ENCODE assay signal across 20 cellular contexts in the genomic region with DNA sequence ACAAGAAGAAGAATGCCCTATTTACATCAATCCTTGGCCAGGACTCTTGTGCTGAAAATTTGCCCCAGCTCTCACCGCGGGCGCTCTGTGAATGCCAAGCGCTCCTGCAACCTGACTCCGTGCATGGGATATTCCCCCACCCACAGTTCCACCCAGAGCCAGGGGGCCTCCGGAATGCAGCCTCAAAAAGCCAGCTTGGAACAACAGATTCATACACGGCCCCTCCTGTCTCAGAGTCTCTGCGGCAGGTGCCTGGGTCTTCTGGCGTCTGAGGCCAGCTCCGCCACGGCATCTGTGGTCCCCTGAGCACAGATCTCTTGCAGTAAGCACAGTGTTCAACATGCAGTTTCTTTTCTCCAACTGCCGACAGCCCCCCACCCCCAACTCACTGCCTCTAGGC.
"Had no signal": no experiment of that assay in that cellular context is flagged by ENCODE, and none has a peak within 500 bp of the region (broad histone marks: within the 10 kb centered on the region; RNA-seq: fewer than 3 reads in every experiment).

No MANE protein-coding gene starts in this region.

- H3K4me3 Mint-ChIP-seq: activated CD4-positive, alpha-beta T cell treated with anti-CD3 and anti-CD28 coated beads, Interleukin-2, amount 10 ng/mL, durations not matched to agents 24 days and 14 days; activated CD8-positive, alpha-beta T cell treated with anti-CD3 and anti-CD28 coated beads for 36 hours; activated naive CD8-positive, alpha-beta T cell treated with anti-CD3 and anti-CD28 coated beads, Interleukin-2, amount 10 ng/mL, durations not matched to agents 7 days and 5 days; activated T-cell treated with anti-CD3 and anti-CD28 coated beads, Interleukin-2, amount 50 U/mL, for 24 hours; brain; naive thymus-derived CD8-positive, alpha-beta T cell; T-cell had no signal

- DNase-seq: activated CD4-positive, alpha-beta T cell treated with anti-CD3 and anti-CD28 coated beads, Interleukin-2, amount 10 ng/mL, durations not matched to agents 24 days and 14 days; activated CD8-positive, alpha-beta T cell treated with anti-CD3 and anti-CD28 coated beads for 36 hours; activated naive CD4-positive, alpha-beta T cell treated with Interleukin-2 at 50 U/mL for 16 hours; activated naive CD8-positive, alpha-beta T cell treated with anti-CD3 and anti-CD28 coated beads, Interleukin-2, amount 10 ng/mL, durations not matched to agents 7 days and 5 days; activated T-cell treated with anti-CD3 and anti-CD28 coated beads, Interleukin-2, amount 50 U/mL, for 24 hours; central memory CD4-positive, alpha-beta T cell; dorsolateral prefrontal cortex; erythroblast; mesenchymal stem cell; naive thymus-derived CD8-positive, alpha-beta T cell; right cardiac atrium; stimulated activated CD4-positive, alpha-beta T cell treated with anti-CD3 and anti-CD28 coated beads, Interleukin-2, amount 100 ng/mL, for 24 hours; stimulated activated naive CD4-positive, alpha-beta T cell treated with Interleukin-2 at 50 U/mL for 16 hours; T-cell; T-helper 9 cell had no signal

- H3K27ac Mint-ChIP-seq: activated CD4-positive, alpha-beta T cell treated with anti-CD3 and anti-CD28 coated beads, Interleukin-2, amount 10 ng/mL, durations not matched to agents 24 days and 14 days; activated CD8-positive, alpha-beta T cell treated with anti-CD3 and anti-CD28 coated beads for 36 hours; activated naive CD8-positive, alpha-beta T cell treated with anti-CD3 and anti-CD28 coated beads, Interleukin-2, amount 10 ng/mL, durations not matched to agents 7 days and 5 days; activated T-cell treated with anti-CD3 and anti-CD28 coated beads, Interleukin-2, amount 50 U/mL, for 24 hours; activated T-helper 2 cell treated with anti-CD3 and anti-CD28 coated beads, Interferon-gamma antibody, Interleukin-2, Interleukin-4, amounts not matched to agents 10 μg/mL and 5 μg/mL and 100 μg/mL, durations not matched to agents 14 hours and 24 hours and 36 hours; naive thymus-derived CD8-positive, alpha-beta T cell; T-cell had no signal

- H3K4me3 ChIP-seq: dorsolateral prefrontal cortex, prostate gland, tibial nerve, vagina had no signal

- H3K36me3 Mint-ChIP-seq: activated naive CD8-positive, alpha-beta T cell treated with anti-CD3 and anti-CD28 coated beads, Interleukin-2, amount 10 ng/mL, durations not matched to agents 7 days and 5 days; brain; naive thymus-derived CD8-positive, alpha-beta T cell; T-cell had no signal

- H3K36me3 ChIP-seq: prostate gland, tibial nerve, vagina had no signal

- H3K27ac ChIP-seq: dorsolateral prefrontal cortex, prostate gland, tibial nerve, vagina had no signal

- ATAC-seq: activated CD8-positive, alpha-beta T cell treated with anti-CD3 and anti-CD28 coated beads for 36 hours; naive thymus-derived CD8-positive, alpha-beta T cell; right cardiac atrium; T-cell had no signal

- H3K27me3 ChIP-seq: vagina had no signal

- H3K9me3 ChIP-seq: prostate gland, tibial nerve, vagina had no signal

- H3K9me3 Mint-ChIP-seq: activated CD4-positive, alpha-beta T cell treated with anti-CD3 and anti-CD28 coated beads, Interleukin-2, amount 10 ng/mL, durations not matched to agents 24 days and 14 days; activated CD8-positive, alpha-beta T cell treated with anti-CD3 and anti-CD28 coated beads for 36 hours; activated naive CD8-positive, alpha-beta T cell treated with anti-CD3 and anti-CD28 coated beads, Interleukin-2, amount 10 ng/mL, durations not matched to agents 7 days and 5 days; activated T-cell treated with anti-CD3 and anti-CD28 coated beads, Interleukin-2, amount 50 U/mL, for 24 hours; activated T-helper 2 cell treated with anti-CD3 and anti-CD28 coated beads, Interferon-gamma antibody, Interleukin-2, Interleukin-4, amounts not matched to agents 10 μg/mL and 5 μg/mL and 100 μg/mL, durations not matched to agents 14 hours and 24 hours and 36 hours had no signal

- H3K4me1 Mint-ChIP-seq: activated CD4-positive, alpha-beta T cell treated with anti-CD3 and anti-CD28 coated beads, Interleukin-2, amount 10 ng/mL, durations not matched to agents 24 days and 14 days; activated naive CD8-positive, alpha-beta T cell treated with anti-CD3 and anti-CD28 coated beads, Interleukin-2, amount 10 ng/mL, durations not matched to agents 7 days and 5 days; naive thymus-derived CD8-positive, alpha-beta T cell; T-cell had no signal

- H3K4me1 ChIP-seq: prostate gland, tibial nerve, vagina had no signal
